In genomic region chr20:16404171-16404570, GRCh38 we compare ENCODE assay signal across 20 cellular contexts.
A peak's percentile ranks its signal among the peaks of the same experiment; 100 is the strongest.
DNase-seq lines count a peak whose midpoint lies in the region; ATAC-seq, FAIRE-seq and TF ChIP-seq lines count a peak whose summit lies in the region.
"Had no signal": no experiment of that assay in that cellular context is flagged by ENCODE, and none has a peak within 500 bp of the region (broad histone marks: within the 10 kb centered on the region; RNA-seq: fewer than 3 reads in every experiment).

No MANE protein-coding gene starts in this region.

- no peak overlapping the region for H3K4me3 Mint-ChIP-seq in naive thymus-derived CD4-positive, alpha-beta T cell
- H3K4me3 Mint-ChIP-seq: CD14-positive monocyte; CD4-positive, alpha-beta memory T cell; IgD-negative memory B cell had no signal

- H3K27me3 Mint-ChIP-seq in naive thymus-derived CD4-positive, alpha-beta T cell, result no peaks in the 10 kb centered on the region
- H3K27me3 Mint-ChIP-seq: CD4-positive, alpha-beta memory T cell; IgD-negative memory B cell had no signal

- no peak for ATAC-seq in A549
- no peak for ATAC-seq in naive thymus-derived CD4-positive, alpha-beta T cell
- ATAC-seq in GM21381 (IDR thresholded peaks at IDR 0.05; ENCODE audit: unreplicated experiment), result no peak
- ATAC-seq: GM12878 had no signal

- DNase-seq in A549 (ENCODE audit: low read depth in 1 of 2, low spot score in 1 of 2) (no peak), SK-MEL-5 (ENCODE audit: low read depth, low spot score) (peak; percentile 7), SW 1271 (lab: John Stamatoyannopoulos, UW) (no peak)
- DNase-seq in naive thymus-derived CD4-positive, alpha-beta T cell, result no peak
- DNase-seq in stimulated activated naive CD4-positive, alpha-beta T cell treated with Interleukin-2 at 50 U/mL for 16 hours (lab: John Stamatoyannopoulos, UW), result no peak
- DNase-seq: ACHN; CD4-positive, alpha-beta memory T cell; DMS153; DMS79 treated with DMSO at 0.1 percent for 48 hours; GF-D8; GM23248; HCEC 1CT; KBM-7 had no signal

- intact Hi-C loops in naive thymus-derived CD4-positive, alpha-beta T cell (cut with micrococcal nuclease), result no loop called here

- WGBS in A549 (ENCODE audit: missing lambda C conversion rate), result 83% methylated on average over 5 of the region's 5 CpGs

- H3K27me3 ChIP-seq in OCI-LY1 (ENCODE audit: insufficient read depth, low read length), result no peaks in the 10 kb centered on the region
- no peaks in the 10 kb centered on the region for H3K27me3 ChIP-seq in naive thymus-derived CD4-positive, alpha-beta T cell (ENCODE audit: control insufficient read depth in 2 of 2, insufficient read depth in 2 of 2, low read length in 2 of 2)

- no peaks in the 10 kb centered on the region for H3F3A ChIP-seq in OCI-LY1 (ENCODE audit: insufficient read depth, low read length)

- in situ Hi-C loops in SK-MEL-5 (cut with HindIII; ENCODE audit: low pct_unique_long_range_greater_than_20kb, low sequenced_read_pairs), result no loop called here

- no peaks in the 10 kb centered on the region for H3K9me3 ChIP-seq in A549
- no peaks in the 10 kb centered on the region for H3K9me3 ChIP-seq in OCI-LY1 (ENCODE audit: low read length)
- no peaks in the 10 kb centered on the region for H3K9me3 ChIP-seq in naive thymus-derived CD4-positive, alpha-beta T cell (ENCODE audit: control insufficient read depth in 2 of 3, low read length in 3 of 3)

- TF ChIP-seq POLR2A in A549 (IDR thresholded peaks at IDR 0.05; ENCODE audit: low read length), result no peak

- H3K4me2 ChIP-seq in A549 (no peak overlapping the region), OCI-LY1 (ENCODE audit: low read length) (no peak overlapping the region)

- H3K4me3 ChIP-seq in A549, result no peak overlapping the region
- H3K4me3 ChIP-seq in OCI-LY1 (ENCODE audit: low read depth, low read length, poor library complexity, severe bottlenecking), result no peak overlapping the region
- H3K4me3 ChIP-seq in naive thymus-derived CD4-positive, alpha-beta T cell (ENCODE audit: low read length), result no peak overlapping the region
- H3K4me3 ChIP-seq: GM12878, GM23248 had no signal

- TF ChIP-seq CTCF in A549 (IDR thresholded peaks at IDR 0.05), result no peak
- TF ChIP-seq CTCF in C4-2B (conservative IDR thresholded peaks at IDR 0.05), result peak; percentile 12; the same call in 1 of the 2 replicates
- peak; percentile 6; the same call in 1 of the 2 replicates for TF ChIP-seq CTCF in OCI-LY1 (IDR thresholded peaks at IDR 0.05; ENCODE audit: low read length)

- H3K4me1 ChIP-seq in A549, result peaks cover 19% of the 10 kb centered on the region
- no peaks in the 10 kb centered on the region for H3K4me1 ChIP-seq in OCI-LY1 (ENCODE audit: insufficient read depth, low read length, severe bottlenecking)
- no peaks in the 10 kb centered on the region for H3K4me1 ChIP-seq in naive thymus-derived CD4-positive, alpha-beta T cell (ENCODE audit: control insufficient read depth in 2 of 2, insufficient read depth in 2 of 2, low read length in 2 of 2)

- peak; percentile 86 for FAIRE-seq in A549 (lab: Jason Lieb, UNC)
- FAIRE-seq: GM12878 had no signal

- no peaks in the 10 kb centered on the region for H4K20me1 ChIP-seq in OCI-LY1 (ENCODE audit: insufficient read depth, low read length)

- H3K79me2 ChIP-seq in OCI-LY1 (ENCODE audit: insufficient read depth, low read length), result no peaks in the 10 kb centered on the region

- H3K27ac ChIP-seq in A549 (no peak overlapping the region), C4-2B (no peak overlapping the region), OCI-LY1 (ENCODE audit: low read depth, low read length, poor library complexity, severe bottlenecking) (no peak overlapping the region)
- no peak overlapping the region for H3K27ac ChIP-seq in naive thymus-derived CD4-positive, alpha-beta T cell (ENCODE audit: low read depth, low read length)
- H3K27ac ChIP-seq: GM23248, HL-60 had no signal

- peaks cover 3% of the 10 kb centered on the region; the same call in 1 of the 2 replicates for H3K36me3 ChIP-seq in OCI-LY1 (ENCODE audit: insufficient read depth, low read length)
- peaks cover 0 to 27% (median 0%) of the 10 kb centered on the region in 3 experiments for H3K36me3 ChIP-seq in naive thymus-derived CD4-positive, alpha-beta T cell (ENCODE audit: control insufficient read depth in 2 of 3, insufficient read depth in 3 of 3, low read length in 3 of 3)

- no peak overlapping the region for H2AFZ ChIP-seq in OCI-LY1 (ENCODE audit: low read length)
- H2AFZ ChIP-seq: GM23248 had no signal

- H3K9ac ChIP-seq in OCI-LY1 (ENCODE audit: low read length), result no peak overlapping the region
- H3K9ac ChIP-seq: GM23248 had no signal

- peaks cover 4 to 88% (median 67%) of the 10 kb centered on the region in 5 donors for H3K36me3 Mint-ChIP-seq in naive thymus-derived CD4-positive, alpha-beta T cell

- no peaks in the 10 kb centered on the region for H3K9me2 ChIP-seq in OCI-LY1 (ENCODE audit: low read depth, low read length)

- CTCF ChIA-PET in A549 (lab: Yijun Ruan, JAX), result no interaction called here
- CTCF ChIA-PET in naive thymus-derived CD4-positive, alpha-beta T cell (lab: Charles Lee), result no interaction called here

- POLR2A ChIA-PET in A549 (lab: Yijun Ruan, JAX), result no interaction called here
- POLR2A ChIA-PET in naive thymus-derived CD4-positive, alpha-beta T cell (lab: Charles Lee), result no interaction called here

- no peaks in the 10 kb centered on the region for H3K4me1 Mint-ChIP-seq in naive thymus-derived CD4-positive, alpha-beta T cell
- H3K4me1 Mint-ChIP-seq: CD4-positive, alpha-beta memory T cell had no signal

- no peaks in the 10 kb centered on the region for H3K9me3 Mint-ChIP-seq in naive thymus-derived CD4-positive, alpha-beta T cell
- H3K9me3 Mint-ChIP-seq: IgD-negative memory B cell had no signal

- H3K27ac Mint-ChIP-seq in naive thymus-derived CD4-positive, alpha-beta T cell, result no peak overlapping the region
- H3K27ac Mint-ChIP-seq: CD14-positive monocyte; CD4-positive, alpha-beta memory T cell; IgD-negative memory B cell had no signal

- TF ChIP-seq RAD21 in A549 (conservative IDR thresholded peaks at IDR 0.05 in 1 of 2, IDR thresholded peaks at IDR 0.05 in 1 of 2), result no peak

- TF ChIP-seq EP300 in A549 (IDR thresholded peaks at IDR 0.05), result no peak

TF ChIP-seq in A549, 52 proteins besides CTCF, POLR2A, EP300 and RAD21:
- TF ChIP-seq SREBF2 (IDR thresholded peaks at IDR 0.05), result no peak
- no peak for TF ChIP-seq RNF2 (IDR thresholded peaks at IDR 0.05; ENCODE audit: borderline replicate concordance, low read depth)
- no peak for TF ChIP-seq BHLHE40 (IDR thresholded peaks at IDR 0.05; ENCODE audit: low read depth, low read length)
- no peak for TF ChIP-seq CHD2 (IDR thresholded peaks at IDR 0.05; ENCODE audit: low read length, partially characterized antibody)
- no peak for TF ChIP-seq E2F6 (IDR thresholded peaks at IDR 0.05; ENCODE audit: borderline replicate concordance, low read depth)
- TF ChIP-seq FOSL2 (IDR thresholded peaks at IDR 0.05), result no peak
- TF ChIP-seq FOSL2 (CRISPR knock-in tag; IDR thresholded peaks at IDR 0.05), result no peak
- no peak for TF ChIP-seq HOXA7 (CRISPR knock-in tag; IDR thresholded peaks at IDR 0.05)
- TF ChIP-seq CHD4 (IDR thresholded peaks at IDR 0.05; ENCODE audit: borderline replicate concordance), result no peak
